ENCODE assay signal across 26 cellular contexts in genomic region chr4:187940299-187940698, GRCh38. TPM values are rescaled to one million over a fixed set of nuclear protein-coding genes. Genes with fewer than 3 reads are reported as not detected.
"Had no signal": no experiment of that assay in that cellular context is flagged by ENCODE, and none has a peak within 500 bp of the region (broad histone marks: within the 10 kb centered on the region; RNA-seq: fewer than 3 reads in every experiment).

No MANE protein-coding gene starts in this region.

- H3K4me3 ChIP-seq: ascending aorta, body of pancreas, SK-N-MC had no signal

- H3K27me3 ChIP-seq: ascending aorta, body of pancreas had no signal

- H3K27ac ChIP-seq: ascending aorta, body of pancreas, SK-N-MC had no signal

- H3K4me1 ChIP-seq: ascending aorta, body of pancreas had no signal

- DNase-seq: activated B cell treated with CpG ODN at 0.5 μM for 24 hours; activated CD4-positive, alpha-beta T cell treated with anti-CD3 and anti-CD28 coated beads for 1 hour; activated CD4-positive, alpha-beta T cell treated with anti-CD3 and anti-CD28 coated beads, Interleukin-2, amount 10 ng/mL, durations not matched to agents 24 days and 14 days; activated CD4-positive, alpha-beta T cell treated with anti-CD3 and anti-CD28 coated beads, Interleukin-2, amount 50 U/mL, for 48 hours; activated effector memory CD4-positive, alpha-beta T cell treated with anti-CD3 and anti-CD28 coated beads, Interleukin-2, amount 50 U/mL, for 16 hours; activated naive CD4-positive, alpha-beta T cell treated with Interleukin-2 at 50 U/mL for 16 hours; activated naive CD8-positive, alpha-beta T cell treated with anti-CD3 and anti-CD28 coated beads, Interleukin-2, amount 50 U/mL, for 24 hours; activated T-cell treated with anti-CD3 and anti-CD28 coated beads, Interleukin-2, amount 50 U/mL, for 4 hours; amniotic stem cell; body of pancreas; NCI-H1092; NCI-H1417; NCI-H2029; NCI-H2107; NCI-H345; NCI-H510A; NCI-H526 treated with DMSO at 0.1 percent for 48 hours; NCI-H82; T-cell; T-helper 2 cell; T1000 had no signal

- H3K27me3 Mint-ChIP-seq: activated B cell treated with CpG ODN at 0.5 μM for 24 hours; activated CD4-positive, alpha-beta T cell treated with anti-CD3 and anti-CD28 coated beads, Interleukin-2, amount 10 ng/mL, durations not matched to agents 24 days and 14 days; activated naive CD8-positive, alpha-beta T cell treated with anti-CD3 and anti-CD28 coated beads, Interleukin-2, amount 50 U/mL, for 24 hours; central memory CD8-positive, alpha-beta T cell; T-cell had no signal

- H3K9me3 ChIP-seq: body of pancreas had no signal

- H3K36me3 ChIP-seq: ascending aorta had no signal

- H3K36me3 Mint-ChIP-seq: T-cell had no signal

- H3K4me1 Mint-ChIP-seq: activated B cell treated with CpG ODN at 0.5 μM for 24 hours; activated CD4-positive, alpha-beta T cell treated with anti-CD3 and anti-CD28 coated beads, Interleukin-2, amount 10 ng/mL, durations not matched to agents 24 days and 14 days; activated naive CD8-positive, alpha-beta T cell treated with anti-CD3 and anti-CD28 coated beads, Interleukin-2, amount 50 U/mL, for 24 hours; central memory CD8-positive, alpha-beta T cell; T-cell had no signal

- H3K27ac Mint-ChIP-seq: activated B cell treated with CpG ODN at 0.5 μM for 24 hours; activated CD4-positive, alpha-beta T cell treated with anti-CD3 and anti-CD28 coated beads, Interleukin-2, amount 10 ng/mL, durations not matched to agents 24 days and 14 days; activated naive CD4-positive, alpha-beta T cell treated with anti-CD3 and anti-CD28 coated beads, Interleukin-2, amount 50 U/mL, for 72 hours; activated naive CD8-positive, alpha-beta T cell treated with anti-CD3 and anti-CD28 coated beads, Interleukin-2, amount 50 U/mL, for 24 hours; T-cell had no signal

- H3K4me3 Mint-ChIP-seq: activated B cell treated with CpG ODN at 0.5 μM for 24 hours; activated CD4-positive, alpha-beta T cell treated with anti-CD3 and anti-CD28 coated beads, Interleukin-2, amount 10 ng/mL, durations not matched to agents 24 days and 14 days; activated naive CD8-positive, alpha-beta T cell treated with anti-CD3 and anti-CD28 coated beads, Interleukin-2, amount 50 U/mL, for 24 hours; activated T-cell treated with anti-CD3 and anti-CD28 coated beads, Interleukin-2, amount 50 U/mL, for 4 hours; central memory CD8-positive, alpha-beta T cell; T-cell had no signal

RNA-seq across cellular contexts. Expression of gene ZFP42, which starts 55.3 kb away (rescaled TPM):
- total RNA-seq: activated B cell treated with CpG ODN at 0.5 μM for 24 hours; activated CD4-positive, alpha-beta T cell treated with anti-CD3 and anti-CD28 coated beads, Interleukin-2, amount 10 ng/mL, durations not matched to agents 24 days and 14 days; activated naive CD4-positive, alpha-beta T cell treated with anti-CD3 and anti-CD28 coated beads, Interleukin-2, amount 50 U/mL, for 72 hours; activated T-cell treated with anti-CD3 and anti-CD28 coated beads, Interleukin-2, amount 50 U/mL, for 4 hours; ascending aorta; OCI-LY7; T-cell had no signal
